Comparison of ENCODE assay signal across 8 cellular contexts in genomic region chr11:65576867-65577755, GRCh38. TPM values are rescaled to one million over a fixed set of nuclear protein-coding genes. Genes with fewer than 3 reads are reported as not detected.
A peak's percentile ranks its signal among the peaks of the same experiment; 100 is the strongest.
DNase-seq lines count a peak whose midpoint lies in the region; ATAC-seq and TF ChIP-seq lines count a peak whose summit lies in the region.

No MANE protein-coding gene starts in this region.

- H3K36me3 ChIP-seq in Loucy (ENCODE audit: insufficient read depth, low read length) = no peaks in the 10 kb centered on the region

- peak overlapping the region; percentile 89 for H3K27ac Mint-ChIP-seq in activated T-helper 17 cell treated with anti-CD3 and anti-CD28 coated beads, Interleukin-2, amount 50 U/mL, for 72 hours

- H3K4me1 Mint-ChIP-seq in activated T-helper 17 cell treated with anti-CD3 and anti-CD28 coated beads, Interleukin-2, amount 50 U/mL, for 72 hours = peaks cover 18% of the 10 kb centered on the region

- no peaks in the 10 kb centered on the region for H3K9me3 Mint-ChIP-seq in activated T-helper 17 cell treated with anti-CD3 and anti-CD28 coated beads, Interleukin-2, amount 50 U/mL, for 72 hours

- no peaks in the 10 kb centered on the region for H3K9me3 ChIP-seq in Loucy (ENCODE audit: insufficient read depth, low read depth, low read length)

- H3K9me2 ChIP-seq in Loucy (replicated peaks; ENCODE audit: low read depth, low read length) = no peaks in the 10 kb centered on the region

- intact Hi-C loops in Right ventricle myocardium superior (cut with DNase I) = no loop called here

- peaks cover 12% of the 10 kb centered on the region for H4K20me1 ChIP-seq in Loucy (ENCODE audit: insufficient read depth, low read length, poor library complexity, severe bottlenecking)

- peak overlapping the region; percentile 94 for H3K4me3 Mint-ChIP-seq in activated T-helper 17 cell treated with anti-CD3 and anti-CD28 coated beads, Interleukin-2, amount 50 U/mL, for 72 hours

- H3K79me2 ChIP-seq in Loucy (ENCODE audit: insufficient read depth, low read length) = peaks cover 34% of the 10 kb centered on the region

- peak overlapping the region; percentile 75 for H3K4me3 ChIP-seq in Loucy (ENCODE audit: low read length, poor library complexity, severe bottlenecking)

- no peaks in the 10 kb centered on the region for H3K27me3 ChIP-seq in Loucy (ENCODE audit: insufficient read depth, low read length, poor library complexity, severe bottlenecking)

- peak overlapping the region; percentile 79 for H3K9ac ChIP-seq in Loucy (ENCODE audit: low read depth, low read length, poor library complexity, severe bottlenecking)

- no peak for TF ChIP-seq CTCF in Loucy (conservative IDR thresholded peaks at IDR 0.05; ENCODE audit: low read length)

- ATAC-seq in activated T-helper 17 cell treated with anti-CD3 and anti-CD28 coated beads, Interleukin-2, amount 50 U/mL, for 72 hours (replicated peaks) = peak; percentile 37
- ATAC-seq in Right ventricle myocardium superior (ENCODE audit: poor library complexity) = peak; percentile 18

- H3K36me3 Mint-ChIP-seq in activated T-helper 17 cell treated with anti-CD3 and anti-CD28 coated beads, Interleukin-2, amount 50 U/mL, for 72 hours (ENCODE audit: low read depth) = peaks cover 92% of the 10 kb centered on the region

- peak overlapping the region; percentile 85 for H3K4me2 ChIP-seq in Loucy (ENCODE audit: low read depth, low read length, poor library complexity, severe bottlenecking)

- DNase-seq in DMS53 treated with DMSO at 0.1 percent for 48 hours (lab: John Stamatoyannopoulos, UW; ENCODE audit: unreplicated experiment) = peak; percentile 45
- peak; percentile 81 for DNase-seq in Right ventricle myocardium superior
- peak; percentile 76 for DNase-seq in renal cortical epithelial cell (ENCODE audit: low read depth)
- DNase-seq in pons (ENCODE audit: low spot score) = no peak
- no peak for DNase-seq in DMS79 treated with DMSO at 0.1 percent for 48 hours (lab: John Stamatoyannopoulos, UW)
- no peak for DNase-seq in GM19238 (ENCODE audit: insufficient read length, low spot score)

- no peak overlapping the region for H2AFZ ChIP-seq in Loucy (ENCODE audit: low read length)

- peaks cover 11% of the 10 kb centered on the region for H3F3A ChIP-seq in Loucy (ENCODE audit: low read depth)

- peaks cover 42% of the 10 kb centered on the region for H3K4me1 ChIP-seq in Loucy (ENCODE audit: insufficient read depth, low read length, poor library complexity, severe bottlenecking)

- H3K27me3 Mint-ChIP-seq in activated T-helper 17 cell treated with anti-CD3 and anti-CD28 coated beads, Interleukin-2, amount 50 U/mL, for 72 hours = no peaks in the 10 kb centered on the region

RNA-seq across cellular contexts. Expression of gene EHBP1L1, which starts 1.3 kb away (rescaled TPM):
- total RNA-seq in activated T-helper 17 cell treated with anti-CD3 and anti-CD28 coated beads, Interleukin-2, amount 50 U/mL, for 72 hours = 100 to 1,000 TPM; 126 to 167 TPM
- total RNA-seq in Right ventricle myocardium superior (44.9 TPM), renal cortical epithelial cell (31.0 and 39.4 TPM in 2 replicates)

RNA-seq across cellular contexts. Expression of gene FAM89B, which starts 4.8 kb away (rescaled TPM):
- total RNA-seq in activated T-helper 17 cell treated with anti-CD3 and anti-CD28 coated beads, Interleukin-2, amount 50 U/mL, for 72 hours = 10 to 100 TPM; 39.0 to 42.2 TPM
- total RNA-seq in Right ventricle myocardium superior = 36.1 TPM
- 10.1 and 14.8 TPM in 2 replicates for total RNA-seq in renal cortical epithelial cell

RNA-seq across cellular contexts. Expression of gene ZNRD2, which starts 6.8 kb away (rescaled TPM):
- 10 to 100 TPM; 30.3 to 49.4 TPM for total RNA-seq in activated T-helper 17 cell treated with anti-CD3 and anti-CD28 coated beads, Interleukin-2, amount 50 U/mL, for 72 hours
- total RNA-seq in Right ventricle myocardium superior (23.2 TPM), renal cortical epithelial cell (33.8 and 53.1 TPM in 2 replicates)

RNA-seq across cellular contexts. Expression of gene KCNK7, which starts 18.5 kb away (rescaled TPM):
- total RNA-seq in activated T-helper 17 cell treated with anti-CD3 and anti-CD28 coated beads, Interleukin-2, amount 50 U/mL, for 72 hours = under 1 TPM; 0.52 to 0.79 TPM
- 0.81 TPM for total RNA-seq in Right ventricle myocardium superior
- total RNA-seq in renal cortical epithelial cell = 0.20 TPM in 1 of 2 replicates, not detected in the other

RNA-seq across cellular contexts. Expression of gene LTBP3, which starts 19.0 kb away (rescaled TPM):
- 100 to 1,000 TPM in 1 of 2 donors, 10 to 100 TPM in 1; 54.3 to 124 TPM for total RNA-seq in activated T-helper 17 cell treated with anti-CD3 and anti-CD28 coated beads, Interleukin-2, amount 50 U/mL, for 72 hours
- total RNA-seq in Right ventricle myocardium superior (73.4 TPM), renal cortical epithelial cell (11.6 and 82.8 TPM in 2 replicates)

Comparison
In these comparisons a context has a peak if more than half of its experiments do, and no peak if none do; other contexts are left out.
1. DNase-seq: peak in DMS53 treated with DMSO at 0.1 percent for 48 hours (single experiment), Right ventricle myocardium superior (single experiment) and renal cortical epithelial cell (single experiment); none in pons (single experiment), DMS79 treated with DMSO at 0.1 percent for 48 hours (single experiment) and GM19238 (single experiment).